ENCODE assay signal across 21 cellular contexts in the genomic region with DNA sequence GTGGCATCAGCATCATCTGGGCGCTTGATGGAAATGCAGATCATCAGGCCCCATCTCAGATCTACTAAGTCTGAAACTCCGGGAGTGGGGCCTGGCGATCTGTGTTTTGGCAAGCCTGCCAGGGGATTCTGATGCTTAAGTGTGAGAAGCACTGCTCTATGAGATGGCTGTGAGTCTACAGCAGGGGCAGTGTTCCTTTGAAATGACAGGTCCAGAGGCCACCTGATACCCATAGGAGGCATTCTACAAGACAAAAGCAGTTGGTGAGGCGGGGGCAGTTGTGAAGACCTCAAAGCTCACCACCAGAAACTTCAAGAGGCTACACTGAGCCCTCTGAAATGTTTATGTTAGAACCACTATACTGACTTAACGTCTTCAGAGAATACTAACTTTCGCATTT.
"Had no signal": no experiment of that assay in that cellular context is flagged by ENCODE, and none has a peak within 500 bp of the region (broad histone marks: within the 10 kb centered on the region; RNA-seq: fewer than 3 reads in every experiment).

No MANE protein-coding gene starts in this region.

- DNase-seq: activated CD4-positive, alpha-beta memory T cell treated with anti-CD3 and anti-CD28 coated beads for 36 hours; activated gamma-delta T cell treated with Interleukin-2 at 50 U/mL for 16 hours; activated T-cell treated with anti-CD3 and anti-CD28 coated beads for 4 hours; adrenal gland; dorsolateral prefrontal cortex; foreskin melanocyte; glutamatergic neuron; immature natural killer cell; kidney glomerular epithelial cell; left ventricle myocardium superior; occipital lobe; stimulated activated CD4-positive, alpha-beta T cell treated with anti-CD3 and anti-CD28 coated beads, Interleukin-2, amount 100 ng/mL, for 24 hours; stimulated activated naive CD8-positive, alpha-beta T cell treated with anti-CD3 and anti-CD28 coated beads, Interleukin-15, Interleukin-2, amounts not matched to agents 100 U/mL and 50 U/mL, for 24 hours; substantia nigra; WERI-Rb-1 had no signal

- H3K4me3 ChIP-seq: adrenal gland, dorsolateral prefrontal cortex, right atrium auricular region, tibial nerve, vagina had no signal

- H3K27me3 Mint-ChIP-seq: activated CD4-positive, alpha-beta memory T cell treated with anti-CD3 and anti-CD28 coated beads for 36 hours had no signal

- H3K9me3 ChIP-seq: adrenal gland, right atrium auricular region, tibial nerve, vagina had no signal

- H3K36me3 Mint-ChIP-seq: activated CD4-positive, alpha-beta memory T cell treated with anti-CD3 and anti-CD28 coated beads for 36 hours; immature natural killer cell; natural killer cell treated with Interleukin-12 subunit alpha and Interleukin-12 subunit beta and Interleukin-15 and Interleukin-18, amount 100 ng/mL, for 72 hours had no signal

- H3K27me3 ChIP-seq: adrenal gland, right atrium auricular region, tibial nerve, vagina had no signal

- H3K4me1 ChIP-seq: right atrium auricular region, vagina had no signal

- H3K36me3 ChIP-seq: adrenal gland, right atrium auricular region, tibial nerve, vagina, WERI-Rb-1 had no signal

- H3K27ac ChIP-seq: dorsolateral prefrontal cortex, WERI-Rb-1 had no signal

- H3K27ac Mint-ChIP-seq: activated CD4-positive, alpha-beta memory T cell treated with anti-CD3 and anti-CD28 coated beads for 36 hours; activated naive CD4-positive, alpha-beta T cell treated with anti-CD3 and anti-CD28 coated beads, Interleukin-2, amount 50 U/mL, for 72 hours; activated T-helper 1 cell treated with anti-CD3 and anti-CD28 coated beads, Interleukin-12 subunit alpha, Interleukin-12 subunit beta, Interleukin-2, Interleukin-4 antibody, amounts not matched to agents 30 ng/mL and 10 ng/mL and 1 ng/mL, durations not matched to agents 14 hours and 24 hours and 36 hours; immature natural killer cell; natural killer cell treated with Interleukin-12 subunit alpha and Interleukin-12 subunit beta and Interleukin-15 and Interleukin-18, amount 100 ng/mL, for 72 hours had no signal

- H3K9me3 Mint-ChIP-seq: activated T-helper 1 cell treated with anti-CD3 and anti-CD28 coated beads, Interleukin-12 subunit alpha, Interleukin-12 subunit beta, Interleukin-2, Interleukin-4 antibody, amounts not matched to agents 30 ng/mL and 10 ng/mL and 1 ng/mL, durations not matched to agents 14 hours and 24 hours and 36 hours; immature natural killer cell; natural killer cell treated with Interleukin-12 subunit alpha and Interleukin-12 subunit beta and Interleukin-15 and Interleukin-18, amount 100 ng/mL, for 72 hours had no signal

- ATAC-seq: activated naive CD4-positive, alpha-beta T cell treated with anti-CD3 and anti-CD28 coated beads, Interleukin-2, amount 50 U/mL, for 72 hours; left ventricle myocardium superior; natural killer cell treated with Interleukin-12 subunit alpha and Interleukin-12 subunit beta and Interleukin-15 and Interleukin-18, amount 100 ng/mL, for 72 hours; stimulated activated naive CD8-positive, alpha-beta T cell treated with anti-CD3 and anti-CD28 coated beads, Interleukin-15, Interleukin-2, amounts not matched to agents 100 U/mL and 50 U/mL, for 24 hours had no signal

- H3K4me3 Mint-ChIP-seq: activated CD4-positive, alpha-beta memory T cell treated with anti-CD3 and anti-CD28 coated beads for 36 hours; activated T-helper 1 cell treated with anti-CD3 and anti-CD28 coated beads, Interleukin-12 subunit alpha, Interleukin-12 subunit beta, Interleukin-2, Interleukin-4 antibody, amounts not matched to agents 30 ng/mL and 10 ng/mL and 1 ng/mL, durations not matched to agents 14 hours and 24 hours and 36 hours; immature natural killer cell; natural killer cell treated with Interleukin-12 subunit alpha and Interleukin-12 subunit beta and Interleukin-15 and Interleukin-18, amount 100 ng/mL, for 72 hours had no signal

- H3K4me1 Mint-ChIP-seq: immature natural killer cell had no signal
